In genomic region chr18:35050638-35051287, GRCh38 we compare ENCODE assay signal across 9 cellular contexts. TPM values are rescaled to one million over a fixed set of nuclear protein-coding genes. Genes with fewer than 3 reads are reported as not detected.
A peak's percentile ranks its signal among the peaks of the same experiment; 100 is the strongest.
DNase-seq lines count a peak whose midpoint lies in the region; ATAC-seq and TF ChIP-seq lines count a peak whose summit lies in the region.
"Had no signal": no experiment of that assay in that cellular context is flagged by ENCODE, and none has a peak within 500 bp of the region (broad histone marks: within the 10 kb centered on the region; RNA-seq: fewer than 3 reads in every experiment).

No MANE protein-coding gene starts in this region.

- no peak for TF ChIP-seq CTCF in psoas muscle (IDR thresholded peaks at IDR 0.05)

- DNase-seq in effector memory CD8-positive, alpha-beta T cell = no peak
- DNase-seq in psoas muscle (no peak), NCI-H1436 (lab: John Stamatoyannopoulos, UW) (no peak), iPS-NIHi7 (ENCODE audit: extremely low spot score) (no peak), mesenteric fat pad (ENCODE audit: low spot score) (no peak)

- H3K27ac ChIP-seq in HUES48 (ENCODE audit: low read depth, low read length) = peak overlapping the region; percentile 41
- H3K27ac ChIP-seq in psoas muscle = peak overlapping the region; percentile 34
- H3K27ac ChIP-seq: parathyroid adenoma had no signal

- no peaks in the 10 kb centered on the region for H3K27me3 Mint-ChIP-seq in effector memory CD8-positive, alpha-beta T cell

- H3K36me3 ChIP-seq in HUES48 (ENCODE audit: control insufficient read depth, insufficient read depth, low read length) (no peaks in the 10 kb centered on the region), psoas muscle (ENCODE audit: insufficient read depth in 1 of 2, low read depth in 1 of 2) (no peaks in the 10 kb centered on the region)

- no peak overlapping the region for H3K9ac ChIP-seq in HUES48 (ENCODE audit: low read depth, low read length)
- H3K9ac ChIP-seq: parathyroid adenoma had no signal

- H3K9me3 Mint-ChIP-seq in effector memory CD8-positive, alpha-beta T cell = no peaks in the 10 kb centered on the region

- H3K27me3 ChIP-seq in HUES48 (ENCODE audit: control insufficient read depth, insufficient read depth, low read length) (no peaks in the 10 kb centered on the region), psoas muscle (ENCODE audit: insufficient read depth in 3 of 3, low read length in 2 of 3) (no peaks in the 10 kb centered on the region)

- peak overlapping the region; percentile 80 to 90 for H3K27ac Mint-ChIP-seq in effector memory CD8-positive, alpha-beta T cell

- peaks cover 21% of the 10 kb centered on the region for H3K36me3 Mint-ChIP-seq in effector memory CD8-positive, alpha-beta T cell (ENCODE audit: insufficient read depth)

- 37 to 58% (median 43%) methylated on average over 3 of the region's 3 CpGs for WGBS in psoas muscle, 3 donors

- H3K4me1 ChIP-seq in HUES48 (ENCODE audit: control insufficient read depth, insufficient read depth, low read length) (peaks cover 19% of the 10 kb centered on the region), psoas muscle (peaks cover 50% of the 10 kb centered on the region)
- H3K4me1 ChIP-seq: parathyroid adenoma had no signal

- no peaks in the 10 kb centered on the region for H3K9me3 ChIP-seq in HUES48 (ENCODE audit: control insufficient read depth, insufficient read depth, low read length)
- no peaks in the 10 kb centered on the region for H3K9me3 ChIP-seq in psoas muscle

- intact Hi-C loops in psoas muscle (cut with DNase I) = no loop called here

- H3K4me1 Mint-ChIP-seq in effector memory CD8-positive, alpha-beta T cell (ENCODE audit: low read depth in 2 of 2) = peaks cover 53 to 73% of the 10 kb centered on the region in 2 donors

- H3K4me3 ChIP-seq in HUES48 (ENCODE audit: low read depth, low read length) (no peak overlapping the region), psoas muscle (no peak overlapping the region)

- ATAC-seq in GM18868 (IDR thresholded peaks at IDR 0.05; ENCODE audit: unreplicated experiment) (peak; percentile 20), psoas muscle (peak; percentile 33 to 60 (median 53))
- ATAC-seq in effector memory CD8-positive, alpha-beta T cell (replicated peaks) = peak; percentile 8
- ATAC-seq in activated CD4-positive, CD25-positive, alpha-beta regulatory T cell treated with anti-CD3 and anti-CD28 coated beads, Interleukin-2, amount 50 U/mL, for 24 hours = no peak

- H3K4me3 Mint-ChIP-seq in effector memory CD8-positive, alpha-beta T cell = peak overlapping the region; percentile 36 to 57

RNA-seq across cellular contexts. Expression of gene MAPRE2, which starts 9.6 kb away (rescaled TPM):
- total RNA-seq in psoas muscle (10 to 100 TPM; 48.0 to 83.4 (median 72.5) TPM), mesenteric fat pad (23.6 TPM)
- polyA plus RNA-seq in psoas muscle = 10 to 100 TPM in 2 of 3 donors, 1 to 10 TPM in 1; 3.3 to 57.3 (median 13.7) TPM

Comparison
In these comparisons a context has a peak if more than half of its experiments do, and no peak if none do; other contexts are left out.
1. ATAC-seq: peak in GM18868 (single experiment), effector memory CD8-positive, alpha-beta T cell (single experiment) and psoas muscle (4 of 4); none in activated CD4-positive, CD25-positive, alpha-beta regulatory T cell treated with anti-CD3 and anti-CD28 coated beads, Interleukin-2, amount 50 U/mL, for 24 hours (0 of 2).